15 cellular contexts compared by ENCODE assay signal in the genomic region with DNA sequence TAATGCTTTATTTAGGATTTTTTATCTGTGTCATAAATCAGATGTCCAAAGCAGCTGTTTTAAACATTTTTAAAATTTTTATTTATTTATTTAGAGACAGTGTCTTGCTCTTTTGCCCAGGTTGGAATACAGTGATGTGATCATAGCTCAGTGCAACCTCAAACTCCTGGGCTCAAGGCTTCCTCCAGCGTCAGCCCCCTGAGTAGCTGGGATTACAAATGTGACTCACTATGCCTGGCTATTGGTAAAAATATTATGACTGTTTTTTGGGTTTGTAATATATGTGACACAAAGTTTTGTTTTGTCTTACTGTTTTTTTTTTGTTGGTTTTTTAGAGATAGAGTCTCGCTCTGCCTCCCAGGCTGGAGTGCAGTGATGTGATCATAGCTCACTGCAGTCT. TPM values are rescaled to one million over a fixed set of nuclear protein-coding genes. Genes with fewer than 3 reads are reported as not detected.
DNase-seq lines count a peak whose midpoint lies in the region; TF ChIP-seq lines count a peak whose summit lies in the region.
"Had no signal": no experiment of that assay in that cellular context is flagged by ENCODE, and none has a peak within 500 bp of the region (broad histone marks: within the 10 kb centered on the region; RNA-seq: fewer than 3 reads in every experiment).

No MANE protein-coding gene starts in this region.

- H3K4me3 ChIP-seq in brain microvascular endothelial cell (ENCODE audit: low read depth, low read length): no peak overlapping the region
- H3K4me3 ChIP-seq: colonic mucosa, esophagus squamous epithelium had no signal

- DNase-seq in AG08395 (ENCODE audit: low spot score) (peak; percentile 36), HS-27A (ENCODE audit: low read depth) (peak; percentile 40), brain microvascular endothelial cell (peak; percentile 76), myocyte (ENCODE audit: low read depth) (peak; percentile 87), HUDEP-2 (lab: John Stamatoyannopoulos, UW; ENCODE audit: unreplicated experiment in 76 of 76) (no peak), NCI-H2107 treated with DMSO at 0.1 percent for 48 hours (lab: John Stamatoyannopoulos, UW; ENCODE audit: unreplicated experiment) (no peak), NCI-H69 (lab: John Stamatoyannopoulos, UW) (no peak)
- DNase-seq in activated CD8-positive, alpha-beta memory T cell treated with anti-CD3 and anti-CD28 coated beads, Interleukin-2, amount 50 U/mL, for 48 hours: no peak
- DNase-seq: activated naive CD4-positive, alpha-beta T cell treated with anti-CD3 and anti-CD28 coated beads, Interleukin-2, amount 50 U/mL, for 16 hours; colonic mucosa; esophagus squamous epithelium; NCI-H1436 treated with DMSO at 0.1 percent for 48 hours; NCI-H510A had no signal

- H3K27ac ChIP-seq in brain microvascular endothelial cell: peak overlapping the region; percentile 60
- H3K27ac ChIP-seq: colonic mucosa, esophagus squamous epithelium had no signal

- TF ChIP-seq CTCF in brain microvascular endothelial cell (IDR thresholded peaks at IDR 0.05; ENCODE audit: low read depth, low read length, missing control alignments): no peak

- in situ Hi-C loops in brain microvascular endothelial cell (cut with HindIII; ENCODE audit: low pct_ligation_motif_present, low sequenced_read_pairs): no loop called here

- H3K27me3 ChIP-seq in brain microvascular endothelial cell (replicated peaks): no peaks in the 10 kb centered on the region
- H3K27me3 ChIP-seq: colonic mucosa, esophagus squamous epithelium had no signal

- peaks cover 28% of the 10 kb centered on the region for H3K36me3 ChIP-seq in brain microvascular endothelial cell (replicated peaks)
- H3K36me3 ChIP-seq: colonic mucosa had no signal

RNA-seq across cellular contexts. Expression of gene ZBED6, which starts 11.8 kb away (rescaled TPM):
- total RNA-seq in myocyte: 19.6 and 20.6 TPM in 2 replicates
- 5.7 TPM for polyA plus RNA-seq in myocyte (2012)

RNA-seq across cellular contexts. Expression of gene ZC3H11A, which starts 11.8 kb away (rescaled TPM):
- total RNA-seq in myocyte: 100 and 103 TPM in 2 replicates
- 36.8 TPM for polyA plus RNA-seq in myocyte (2012)

RNA-seq across cellular contexts. Expression of gene LAX1, which starts 42.2 kb away (rescaled TPM):
- not detected in 2 replicates for total RNA-seq in myocyte
- not detected for polyA plus RNA-seq in myocyte (2012)
- total RNA-seq: lung microvascular endothelial cell, neural crest cell had no signal

RNA-seq across cellular contexts. Expression of gene SNRPE, which starts 54.2 kb away (rescaled TPM):
- total RNA-seq in myocyte: 38.8 and 50.6 TPM in 2 replicates
- polyA plus RNA-seq in myocyte (2012): 90.0 TPM

Comparison
In these comparisons a context has a peak if more than half of its experiments do, and no peak if none do; other contexts are left out.
1. DNase-seq: peak in AG08395 (single experiment), HS-27A (single experiment), brain microvascular endothelial cell (single experiment) and myocyte (single experiment); none in HUDEP-2 (0 of 76), activated CD8-positive, alpha-beta memory T cell treated with anti-CD3 and anti-CD28 coated beads, Interleukin-2, amount 50 U/mL, for 48 hours (single experiment), NCI-H2107 treated with DMSO at 0.1 percent for 48 hours (single experiment) and NCI-H69 (single experiment).